In the genomic region with DNA sequence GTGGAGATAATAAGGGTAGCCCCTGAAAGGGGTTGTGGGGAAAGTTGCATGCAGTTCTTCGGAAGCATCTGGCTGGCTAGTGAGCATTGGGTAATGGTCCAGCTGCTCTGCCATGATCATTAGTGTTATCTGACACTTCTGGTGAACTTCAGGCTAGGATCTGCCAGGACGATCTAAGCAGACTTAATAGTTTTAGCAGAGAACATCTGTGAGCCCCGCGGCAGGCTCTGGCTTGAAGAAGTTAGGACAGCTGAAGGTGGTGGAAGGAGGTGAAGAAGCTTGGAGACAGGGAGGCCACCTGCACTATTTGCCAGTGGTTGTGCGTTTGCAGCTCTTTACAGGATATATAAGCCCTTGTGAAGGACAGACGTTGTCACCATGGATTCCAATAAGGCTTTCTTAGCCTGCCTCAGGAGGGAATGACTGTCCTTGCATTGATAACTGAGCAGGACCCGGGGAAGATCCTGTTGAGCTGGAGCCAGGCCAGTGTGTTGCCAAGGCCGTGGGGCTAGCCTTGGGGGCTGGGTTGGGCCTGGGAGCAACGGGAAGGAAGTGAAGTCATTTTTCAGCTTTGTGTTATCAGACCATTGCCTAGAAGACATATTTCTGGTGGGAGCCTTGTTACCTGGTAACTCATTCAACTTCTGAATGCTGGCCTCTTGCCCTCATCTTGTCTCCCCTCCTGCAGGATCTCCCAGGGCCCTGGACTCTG, we compare ENCODE assay signal across 12 cellular contexts.
DNase-seq lines count a peak whose midpoint lies in the region; TF ChIP-seq lines count a peak whose summit lies in the region.
"Had no signal": no experiment of that assay in that cellular context is flagged by ENCODE, and none has a peak within 500 bp of the region (broad histone marks: within the 10 kb centered on the region; RNA-seq: fewer than 3 reads in every experiment).

No MANE protein-coding gene starts in this region.

- in situ Hi-C loops in GM13977 (cut with MboI; ENCODE audit: low pct_unique_long_range_greater_than_20kb, low sequenced_read_pairs, unreplicated experiment): no loop called here

- H3K9me2 ChIP-seq in OCI-LY1 (ENCODE audit: low read depth, low read length): no peaks in the 10 kb centered on the region

- peak overlapping the region; percentile 84 for H3K27ac Mint-ChIP-seq in neural progenitor cell

- H3K36me3 ChIP-seq in OCI-LY1 (ENCODE audit: insufficient read depth, low read length) (0 out of 2 replicates have a peak, but pooled peaks cover 2% of the 10 kb centered on the region), neural progenitor cell (no peaks in the 10 kb centered on the region), H7 (replicated peaks; ENCODE audit: control insufficient read depth, insufficient read depth, low read length) (no peaks in the 10 kb centered on the region), prostate gland (no peaks in the 10 kb centered on the region)

- H3K4me2 ChIP-seq in OCI-LY1 (ENCODE audit: low read length) (no peak overlapping the region; the same call in 1 of the 2 replicates), neural progenitor cell (no peak overlapping the region)
- H3K4me2 ChIP-seq: hepatocyte had no signal

- H3K9me3 Mint-ChIP-seq in neural progenitor cell: peaks cover 6% of the 10 kb centered on the region

- peaks cover 6% of the 10 kb centered on the region for H3K36me3 Mint-ChIP-seq in neural progenitor cell

- peak overlapping the region; percentile 46 for H3K4me3 Mint-ChIP-seq in neural progenitor cell

- DNase-seq in EH (ENCODE audit: low read depth): peak; percentile 27
- peak; percentile 54 for DNase-seq in fibroblast of pulmonary artery (ENCODE audit: low read depth)
- no peak for DNase-seq in neural progenitor cell (ENCODE audit: low spot score)
- DNase-seq in H7: no peak
- DNase-seq in GM13977 (ENCODE audit: low spot score): no peak
- DNase-seq in activated T-cell treated with anti-CD3 and anti-CD28 coated beads, Interleukin-2, amount 50 U/mL, for 1 hour: no peak
- DNase-seq in prostate gland (ENCODE audit: low spot score): no peak
- DNase-seq: GDM1, retina, RPMI8226 had no signal

- no peaks in the 10 kb centered on the region for H3K9me3 ChIP-seq in OCI-LY1 (ENCODE audit: low read length)
- H3K9me3 ChIP-seq in neural progenitor cell (ENCODE audit: low read depth): no peaks in the 10 kb centered on the region
- H3K9me3 ChIP-seq in prostate gland: no peaks in the 10 kb centered on the region

- H3K79me2 ChIP-seq in OCI-LY1 (ENCODE audit: insufficient read depth, low read length): peaks cover 13% of the 10 kb centered on the region
- peaks cover 33% of the 10 kb centered on the region for H3K79me2 ChIP-seq in neural progenitor cell (ENCODE audit: low read depth)

- H3K27me3 ChIP-seq in OCI-LY1 (ENCODE audit: insufficient read depth, low read length) (no peaks in the 10 kb centered on the region), neural progenitor cell (no peaks in the 10 kb centered on the region), H7 (ENCODE audit: control insufficient read depth, insufficient read depth, low read length) (no peaks in the 10 kb centered on the region), prostate gland (replicated peaks; ENCODE audit: insufficient read depth) (no peaks in the 10 kb centered on the region)
- H3K27me3 ChIP-seq: hepatocyte had no signal

- H3F3A ChIP-seq in OCI-LY1 (ENCODE audit: insufficient read depth, low read length) (no peaks in the 10 kb centered on the region), neural progenitor cell (ENCODE audit: low read depth) (no peaks in the 10 kb centered on the region)

- H2AFZ ChIP-seq in OCI-LY1 (ENCODE audit: low read length): no peak overlapping the region
- no peak overlapping the region for H2AFZ ChIP-seq in neural progenitor cell (replicated peaks)
- H2AFZ ChIP-seq: hepatocyte had no signal

- H3K27me3 Mint-ChIP-seq in neural progenitor cell (ENCODE audit: insufficient read depth, low read depth): no peaks in the 10 kb centered on the region

- H3K4me1 ChIP-seq in OCI-LY1 (ENCODE audit: insufficient read depth, low read length, severe bottlenecking) (peaks cover 37% of the 10 kb centered on the region), neural progenitor cell (peaks cover 16% of the 10 kb centered on the region), prostate gland (replicated peaks) (no peaks in the 10 kb centered on the region)

- no peak overlapping the region for H3K4me3 ChIP-seq in OCI-LY1 (ENCODE audit: low read depth, low read length, poor library complexity, severe bottlenecking)
- H3K4me3 ChIP-seq in fibroblast of pulmonary artery (replicated peaks; ENCODE audit: low read depth, low read length): no peak overlapping the region
- H3K4me3 ChIP-seq in neural progenitor cell: no peak overlapping the region
- H3K4me3 ChIP-seq in H7 (ENCODE audit: insufficient read depth, low read depth, low read length): no peak overlapping the region
- H3K4me3 ChIP-seq in prostate gland: no peak overlapping the region
- H3K4me3 ChIP-seq: hepatocyte had no signal

- TF ChIP-seq POLR2A in prostate gland (IDR thresholded peaks at IDR 0.05): no peak

- WGBS in prostate gland: 48% methylated on average over 9 of the region's 9 CpGs

- intact Hi-C loops in prostate gland (cut with DNase I): no loop called here

- H3K27ac ChIP-seq in OCI-LY1 (ENCODE audit: low read depth, low read length, poor library complexity, severe bottlenecking) (peak overlapping the region; percentile 10), neural progenitor cell (no peak overlapping the region), prostate gland (no peak overlapping the region)
- H3K27ac ChIP-seq: hepatocyte had no signal

- peaks cover 29% of the 10 kb centered on the region for H3K4me1 Mint-ChIP-seq in neural progenitor cell

- no peak overlapping the region for H3K9ac ChIP-seq in OCI-LY1 (ENCODE audit: low read length)
- H3K9ac ChIP-seq in neural progenitor cell: no peak overlapping the region

- TF ChIP-seq CTCF in OCI-LY1 (IDR thresholded peaks at IDR 0.05; ENCODE audit: low read length) (no peak), fibroblast of pulmonary artery (IDR thresholded peaks at IDR 0.05; ENCODE audit: low read length, missing control alignments) (no peak), neural progenitor cell (IDR thresholded peaks at IDR 0.05) (no peak), GM13977 (IDR thresholded peaks at IDR 0.05; ENCODE audit: extremely low read depth, insufficient read depth, missing control alignments) (no peak), prostate gland (IDR thresholded peaks at IDR 0.05) (no peak)

- H4K20me1 ChIP-seq in OCI-LY1 (ENCODE audit: insufficient read depth, low read length) (no peaks in the 10 kb centered on the region), neural progenitor cell (ENCODE audit: low read depth) (peaks cover 21% of the 10 kb centered on the region)

Comparison
In these comparisons a context has a peak if more than half of its experiments do, and no peak if none do; other contexts are left out.
1. DNase-seq: peak in EH (single experiment) and fibroblast of pulmonary artery (single experiment); none in neural progenitor cell (single experiment), H7 (single experiment), GM13977 (single experiment), activated T-cell treated with anti-CD3 and anti-CD28 coated beads, Interleukin-2, amount 50 U/mL, for 1 hour (single experiment) and prostate gland (single experiment).